1 cellular context compared by ENCODE assay signal in genomic region chr1:214228976-214229375, GRCh38.
TF ChIP-seq lines count a peak whose summit lies in the region.

No MANE protein-coding gene starts in this region.

TF ChIP-seq in WTC11, 78 proteins besides CTCF, POLR2A, EP300 and RAD21 (continued from another document):
- no peak for TF ChIP-seq ZNF532 (CRISPR knock-in tag; IDR thresholded peaks at IDR 0.05; ENCODE audit: borderline replicate concordance)
- TF ChIP-seq RELA (CRISPR knock-in tag; IDR thresholded peaks at IDR 0.05; ENCODE audit: borderline replicate concordance): no peak
- no peak for TF ChIP-seq ATF2 (CRISPR knock-in tag; IDR thresholded peaks at IDR 0.05; ENCODE audit: borderline replicate concordance, low read depth)
- TF ChIP-seq HMGXB4 (CRISPR knock-in tag; IDR thresholded peaks at IDR 0.05): no peak
- TF ChIP-seq FOXP4 (CRISPR knock-in tag; IDR thresholded peaks at IDR 0.05): no peak
- no peak for TF ChIP-seq IRF2 (CRISPR knock-in tag; IDR thresholded peaks at IDR 0.05; ENCODE audit: borderline replicate concordance, low read depth)
- TF ChIP-seq NFATC4 (CRISPR knock-in tag; IDR thresholded peaks at IDR 0.05): no peak
- no peak for TF ChIP-seq ZNF317 (CRISPR knock-in tag; IDR thresholded peaks at IDR 0.05; ENCODE audit: borderline replicate concordance, low read depth)
- no peak for TF ChIP-seq NR3C1 (CRISPR knock-in tag; conservative IDR thresholded peaks at IDR 0.05; ENCODE audit: low read depth)
- no peak for TF ChIP-seq ZNF121 (CRISPR knock-in tag; IDR thresholded peaks at IDR 0.05)
- TF ChIP-seq ZNF263 (CRISPR knock-in tag; IDR thresholded peaks at IDR 0.05; ENCODE audit: low read depth): no peak
- TF ChIP-seq ETV6 (CRISPR knock-in tag; IDR thresholded peaks at IDR 0.05): no peak
- no peak for TF ChIP-seq MLX (CRISPR knock-in tag; IDR thresholded peaks at IDR 0.05)
- no peak for TF ChIP-seq JUN (CRISPR knock-in tag; IDR thresholded peaks at IDR 0.05)
